ENCODE assay signal across 8 cellular contexts in genomic region chr12:58540480-58541299, GRCh38.
DNase-seq lines count a peak whose midpoint lies in the region; ATAC-seq and TF ChIP-seq lines count a peak whose summit lies in the region.

No MANE protein-coding gene starts in this region.

- no peaks in the 10 kb centered on the region for H3K4me1 ChIP-seq in lung (ENCODE audit: control insufficient read depth in 2 of 2, insufficient read depth in 2 of 2, low read length in 2 of 2)
- H3K4me1 ChIP-seq in vagina, result peaks cover 8% of the 10 kb centered on the region

- TF ChIP-seq CTCF in lung (IDR thresholded peaks at IDR 0.05; ENCODE audit: control extremely low read depth, extremely low read depth), result peak; percentile 40
- TF ChIP-seq CTCF in vagina (IDR thresholded peaks at IDR 0.05), result peak; percentile 35 to 63 (median 60)

- intact Hi-C loops in vagina (cut with DNase I), result no loop called here

- H3K9me3 ChIP-seq in lung (ENCODE audit: control insufficient read depth in 2 of 2, insufficient read depth in 1 of 2, low read length in 1 of 2), result no peaks in the 10 kb centered on the region
- H3K9me3 ChIP-seq in vagina, result no peaks in the 10 kb centered on the region

- DNase-seq in Daoy (ENCODE audit: low read depth) (peak; percentile 84), MV-4-11 (lab: John Stamatoyannopoulos, UW) (peak; percentile 44), RPMI8226 (peak; percentile 73), dermis microvascular lymphatic vessel endothelial cell (ENCODE audit: low read depth in 2 of 2) (peak; percentile 41 to 79), lung (ENCODE audit: low spot score) (peak; percentile 58), vagina (ENCODE audit: extremely low spot score in 2 of 2) (no peak), CD1c-positive myeloid dendritic cell (ENCODE audit: extremely low spot score) (no peak)

- ATAC-seq in GM21723 (IDR thresholded peaks at IDR 0.05; ENCODE audit: unreplicated experiment), result peak; percentile 59
- ATAC-seq in lung (ENCODE audit: insufficient read depth, low FRiP score), result peak; percentile 59

- no peak for TF ChIP-seq POLR2A in vagina (IDR thresholded peaks at IDR 0.05)

- H3K27ac ChIP-seq in lung (ENCODE audit: low read depth in 1 of 2, low read length in 1 of 2) (no peak overlapping the region), vagina (peak overlapping the region; percentile 14)

- H3K27me3 ChIP-seq in lung (ENCODE audit: control insufficient read depth, insufficient read depth), result no peaks in the 10 kb centered on the region
- no peaks in the 10 kb centered on the region for H3K27me3 ChIP-seq in vagina

- H3K4me3 ChIP-seq in lung (no peak overlapping the region), vagina (no peak overlapping the region)

- H3K36me3 ChIP-seq in lung (ENCODE audit: control insufficient read depth in 2 of 2, insufficient read depth in 2 of 2, low read length in 2 of 2) (no peaks in the 10 kb centered on the region), vagina (no peaks in the 10 kb centered on the region)

- WGBS in lung, 2 donors, result 36 to 42% methylated on average over 8 of the region's 8 CpGs

Comparison
In these comparisons a context has a peak if more than half of its experiments do, and no peak if none do; other contexts are left out.
1. DNase-seq: peak in Daoy (single experiment), MV-4-11 (single experiment), RPMI8226 (single experiment), dermis microvascular lymphatic vessel endothelial cell (2 of 2) and lung (single experiment); none in vagina (0 of 2) and CD1c-positive myeloid dendritic cell (single experiment).